ENCODE assay signal across 29 cellular contexts in the genomic region with DNA sequence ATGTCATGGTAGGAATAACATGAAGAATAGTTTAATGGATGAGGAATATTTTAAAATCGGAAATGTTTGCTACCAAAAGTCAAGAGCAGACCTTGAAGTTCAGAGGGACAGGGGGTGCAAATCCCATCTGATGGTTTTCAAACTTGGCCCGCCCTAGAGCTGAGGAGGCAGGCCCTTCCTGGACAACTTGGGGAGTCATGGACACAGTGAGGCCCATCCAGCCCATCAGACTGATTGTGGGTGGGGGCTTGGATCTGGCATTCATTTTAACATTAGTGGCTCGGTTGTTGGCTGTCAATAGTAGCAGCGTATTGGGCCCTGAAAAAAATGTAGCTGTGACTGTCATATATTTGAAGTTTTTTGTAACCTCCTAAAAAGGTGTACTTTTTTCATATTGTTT. TPM values are rescaled to one million over a fixed set of nuclear protein-coding genes. Genes with fewer than 3 reads are reported as not detected.
"Had no signal": no experiment of that assay in that cellular context is flagged by ENCODE, and none has a peak within 500 bp of the region (broad histone marks: within the 10 kb centered on the region; RNA-seq: fewer than 3 reads in every experiment).

No MANE protein-coding gene starts in this region.

- H3K4me3 ChIP-seq: gastrocnemius medialis, heart left ventricle, hepatocyte, left lung, ovary, smooth muscle cell, stomach, transverse colon, upper lobe of right lung, uterus had no signal

- H3K27me3 Mint-ChIP-seq: central memory CD8-positive, alpha-beta T cell had no signal

- H3K27ac ChIP-seq: gastrocnemius medialis, heart left ventricle, hepatocyte, left lung, ovary, stomach, transverse colon, upper lobe of right lung, uterus had no signal

- H3K4me3 Mint-ChIP-seq: central memory CD8-positive, alpha-beta T cell; naive thymus-derived CD8-positive, alpha-beta T cell; stimulated activated effector memory CD8-positive, alpha-beta T cell treated with anti-CD3 and anti-CD28 coated beads, Interleukin-12 subunit alpha, Interleukin-12 subunit beta, amount 100 ng/mL, for 72 hours had no signal

- H3K27ac Mint-ChIP-seq: naive thymus-derived CD8-positive, alpha-beta T cell; stimulated activated effector memory CD8-positive, alpha-beta T cell treated with anti-CD3 and anti-CD28 coated beads, Interleukin-12 subunit alpha, Interleukin-12 subunit beta, amount 100 ng/mL, for 72 hours had no signal

- H3K4me1 ChIP-seq: gastrocnemius medialis, stomach, transverse colon, upper lobe of right lung, uterus had no signal

- H3K27me3 ChIP-seq: heart left ventricle, hepatocyte, ovary, stomach, transverse colon, upper lobe of right lung, uterus had no signal

- DNase-seq: cortex of kidney; effector CD4-positive, alpha-beta T cell; gastrocnemius medialis; heart left ventricle; kidney; left cardiac atrium; left lung; mesendoderm; naive thymus-derived CD8-positive, alpha-beta T cell; occipital lobe; ovary; stimulated activated CD4-positive, alpha-beta T cell treated with anti-CD3 and anti-CD28 coated beads, Interleukin-12 subunit alpha, Interleukin-12 subunit beta, amount 100 ng/mL, for 4 hours; stimulated activated CD4-positive, alpha-beta T cell treated with anti-CD3 and anti-CD28 coated beads, Interleukin-1b, Interleukin-23, amount 100 ng/mL, for 48 hours; stimulated activated CD4-positive, alpha-beta T cell treated with anti-CD3 and anti-CD28 coated beads, Interleukin-4, amount 100 ng/mL, for 24 hours; stimulated activated naive CD4-positive, alpha-beta T cell treated with Interleukin-2 at 50 U/mL for 16 hours; stomach; transverse colon; upper lobe of right lung; uterus had no signal

- ATAC-seq: gastrocnemius medialis; heart left ventricle; left cardiac atrium; left lung; naive thymus-derived CD8-positive, alpha-beta T cell; sciatic nerve; stimulated activated effector memory CD8-positive, alpha-beta T cell treated with anti-CD3 and anti-CD28 coated beads, Interleukin-12 subunit alpha, Interleukin-12 subunit beta, amount 100 ng/mL, for 72 hours; upper lobe of right lung had no signal

- H3K9me3 ChIP-seq: gastrocnemius medialis, heart left ventricle, ovary, stomach, transverse colon, upper lobe of right lung, uterus had no signal

- H3K36me3 Mint-ChIP-seq: naive thymus-derived CD8-positive, alpha-beta T cell had no signal

- H3K36me3 ChIP-seq: gastrocnemius medialis, heart left ventricle, left lung, ovary, stomach, transverse colon, upper lobe of right lung, uterus had no signal

- H3K4me1 Mint-ChIP-seq: central memory CD8-positive, alpha-beta T cell; naive thymus-derived CD8-positive, alpha-beta T cell had no signal

RNA-seq across cellular contexts. Expression of a gene that starts 2.0 kb away (rescaled TPM):
- total RNA-seq: dermis microvascular lymphatic vessel endothelial cell; fibroblast of villous mesenchyme; gastrocnemius medialis; heart left ventricle; kidney; left lung; lung microvascular endothelial cell; naive thymus-derived CD8-positive, alpha-beta T cell; ovary; posterior vena cava; sciatic nerve; stomach; transverse colon; upper lobe of right lung had no signal
- polyA plus RNA-seq: heart left ventricle; hepatocyte; naive thymus-derived CD8-positive, alpha-beta T cell; neural cell; ovary; stomach had no signal
